ENCODE assay signal across 1 cellular context in the genomic region with DNA sequence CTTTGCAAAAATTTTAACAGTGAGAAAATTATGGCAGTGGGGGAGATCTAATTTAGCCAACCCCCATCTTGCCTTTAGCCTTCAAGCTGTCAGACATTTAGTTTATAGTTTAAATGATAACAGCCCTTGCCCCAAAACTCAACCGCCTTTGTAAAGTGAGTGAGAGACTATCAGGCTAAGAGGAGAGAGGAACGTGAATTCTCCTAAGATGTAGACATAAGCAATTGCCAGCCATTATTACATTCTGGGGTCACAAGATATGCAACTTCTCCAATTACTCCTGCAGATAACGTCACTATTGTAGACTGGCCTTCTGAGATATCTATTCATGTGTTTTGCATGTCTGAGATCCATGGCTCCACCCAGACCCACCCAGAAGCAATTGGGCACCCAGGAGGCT.
A peak's percentile ranks its signal among the peaks of the same experiment; 100 is the strongest.
TF ChIP-seq lines count a peak whose summit lies in the region.

No MANE protein-coding gene starts in this region.

TF ChIP-seq in K562, 482 proteins besides CTCF, POLR2A, EP300 and RAD21 (continued from another document and continues in another):
- TF ChIP-seq, protein P1, sequence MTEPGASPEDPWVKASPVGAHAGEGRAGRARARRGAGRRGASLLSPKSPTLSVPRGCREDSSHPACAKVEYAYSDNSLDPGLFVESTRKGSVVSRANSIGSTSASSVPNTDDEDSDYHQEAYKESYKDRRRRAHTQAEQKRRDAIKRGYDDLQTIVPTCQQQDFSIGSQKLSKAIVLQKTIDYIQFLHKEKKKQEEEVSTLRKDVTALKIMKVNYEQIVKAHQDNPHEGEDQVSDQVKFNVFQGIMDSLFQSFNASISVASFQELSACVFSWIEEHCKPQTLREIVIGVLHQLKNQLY (CRISPR knock-in tag; conservative IDR thresholded peaks at IDR 0.05) = no peak
- TF ChIP-seq, protein P2, sequence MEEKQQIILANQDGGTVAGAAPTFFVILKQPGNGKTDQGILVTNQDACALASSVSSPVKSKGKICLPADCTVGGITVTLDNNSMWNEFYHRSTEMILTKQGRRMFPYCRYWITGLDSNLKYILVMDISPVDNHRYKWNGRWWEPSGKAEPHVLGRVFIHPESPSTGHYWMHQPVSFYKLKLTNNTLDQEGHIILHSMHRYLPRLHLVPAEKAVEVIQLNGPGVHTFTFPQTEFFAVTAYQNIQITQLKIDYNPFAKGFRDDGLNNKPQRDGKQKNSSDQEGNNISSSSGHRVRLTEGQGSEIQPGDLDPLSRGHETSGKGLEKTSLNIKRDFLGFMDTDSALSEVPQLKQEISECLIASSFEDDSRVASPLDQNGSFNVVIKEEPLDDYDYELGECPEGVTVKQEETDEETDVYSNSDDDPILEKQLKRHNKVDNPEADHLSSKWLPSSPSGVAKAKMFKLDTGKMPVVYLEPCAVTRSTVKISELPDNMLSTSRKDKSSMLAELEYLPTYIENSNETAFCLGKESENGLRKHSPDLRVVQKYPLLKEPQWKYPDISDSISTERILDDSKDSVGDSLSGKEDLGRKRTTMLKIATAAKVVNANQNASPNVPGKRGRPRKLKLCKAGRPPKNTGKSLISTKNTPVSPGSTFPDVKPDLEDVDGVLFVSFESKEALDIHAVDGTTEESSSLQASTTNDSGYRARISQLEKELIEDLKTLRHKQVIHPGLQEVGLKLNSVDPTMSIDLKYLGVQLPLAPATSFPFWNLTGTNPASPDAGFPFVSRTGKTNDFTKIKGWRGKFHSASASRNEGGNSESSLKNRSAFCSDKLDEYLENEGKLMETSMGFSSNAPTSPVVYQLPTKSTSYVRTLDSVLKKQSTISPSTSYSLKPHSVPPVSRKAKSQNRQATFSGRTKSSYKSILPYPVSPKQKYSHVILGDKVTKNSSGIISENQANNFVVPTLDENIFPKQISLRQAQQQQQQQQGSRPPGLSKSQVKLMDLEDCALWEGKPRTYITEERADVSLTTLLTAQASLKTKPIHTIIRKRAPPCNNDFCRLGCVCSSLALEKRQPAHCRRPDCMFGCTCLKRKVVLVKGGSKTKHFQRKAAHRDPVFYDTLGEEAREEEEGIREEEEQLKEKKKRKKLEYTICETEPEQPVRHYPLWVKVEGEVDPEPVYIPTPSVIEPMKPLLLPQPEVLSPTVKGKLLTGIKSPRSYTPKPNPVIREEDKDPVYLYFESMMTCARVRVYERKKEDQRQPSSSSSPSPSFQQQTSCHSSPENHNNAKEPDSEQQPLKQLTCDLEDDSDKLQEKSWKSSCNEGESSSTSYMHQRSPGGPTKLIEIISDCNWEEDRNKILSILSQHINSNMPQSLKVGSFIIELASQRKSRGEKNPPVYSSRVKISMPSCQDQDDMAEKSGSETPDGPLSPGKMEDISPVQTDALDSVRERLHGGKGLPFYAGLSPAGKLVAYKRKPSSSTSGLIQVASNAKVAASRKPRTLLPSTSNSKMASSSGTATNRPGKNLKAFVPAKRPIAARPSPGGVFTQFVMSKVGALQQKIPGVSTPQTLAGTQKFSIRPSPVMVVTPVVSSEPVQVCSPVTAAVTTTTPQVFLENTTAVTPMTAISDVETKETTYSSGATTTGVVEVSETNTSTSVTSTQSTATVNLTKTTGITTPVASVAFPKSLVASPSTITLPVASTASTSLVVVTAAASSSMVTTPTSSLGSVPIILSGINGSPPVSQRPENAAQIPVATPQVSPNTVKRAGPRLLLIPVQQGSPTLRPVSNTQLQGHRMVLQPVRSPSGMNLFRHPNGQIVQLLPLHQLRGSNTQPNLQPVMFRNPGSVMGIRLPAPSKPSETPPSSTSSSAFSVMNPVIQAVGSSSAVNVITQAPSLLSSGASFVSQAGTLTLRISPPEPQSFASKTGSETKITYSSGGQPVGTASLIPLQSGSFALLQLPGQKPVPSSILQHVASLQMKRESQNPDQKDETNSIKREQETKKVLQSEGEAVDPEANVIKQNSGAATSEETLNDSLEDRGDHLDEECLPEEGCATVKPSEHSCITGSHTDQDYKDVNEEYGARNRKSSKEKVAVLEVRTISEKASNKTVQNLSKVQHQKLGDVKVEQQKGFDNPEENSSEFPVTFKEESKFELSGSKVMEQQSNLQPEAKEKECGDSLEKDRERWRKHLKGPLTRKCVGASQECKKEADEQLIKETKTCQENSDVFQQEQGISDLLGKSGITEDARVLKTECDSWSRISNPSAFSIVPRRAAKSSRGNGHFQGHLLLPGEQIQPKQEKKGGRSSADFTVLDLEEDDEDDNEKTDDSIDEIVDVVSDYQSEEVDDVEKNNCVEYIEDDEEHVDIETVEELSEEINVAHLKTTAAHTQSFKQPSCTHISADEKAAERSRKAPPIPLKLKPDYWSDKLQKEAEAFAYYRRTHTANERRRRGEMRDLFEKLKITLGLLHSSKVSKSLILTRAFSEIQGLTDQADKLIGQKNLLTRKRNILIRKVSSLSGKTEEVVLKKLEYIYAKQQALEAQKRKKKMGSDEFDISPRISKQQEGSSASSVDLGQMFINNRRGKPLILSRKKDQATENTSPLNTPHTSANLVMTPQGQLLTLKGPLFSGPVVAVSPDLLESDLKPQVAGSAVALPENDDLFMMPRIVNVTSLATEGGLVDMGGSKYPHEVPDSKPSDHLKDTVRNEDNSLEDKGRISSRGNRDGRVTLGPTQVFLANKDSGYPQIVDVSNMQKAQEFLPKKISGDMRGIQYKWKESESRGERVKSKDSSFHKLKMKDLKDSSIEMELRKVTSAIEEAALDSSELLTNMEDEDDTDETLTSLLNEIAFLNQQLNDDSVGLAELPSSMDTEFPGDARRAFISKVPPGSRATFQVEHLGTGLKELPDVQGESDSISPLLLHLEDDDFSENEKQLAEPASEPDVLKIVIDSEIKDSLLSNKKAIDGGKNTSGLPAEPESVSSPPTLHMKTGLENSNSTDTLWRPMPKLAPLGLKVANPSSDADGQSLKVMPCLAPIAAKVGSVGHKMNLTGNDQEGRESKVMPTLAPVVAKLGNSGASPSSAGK (IDR thresholded peaks at IDR 0.05) = no peak
- TF ChIP-seq CEBPG (CRISPR knock-in tag; IDR thresholded peaks at IDR 0.05) (no peak), CEBPG (tag; conservative IDR thresholded peaks at IDR 0.05 in 1 of 2, IDR thresholded peaks at IDR 0.05 in 1 of 2) (0 out of 4 replicates have a peak, but pooled peaks of 1 of the 2 experiments have one; percentile 13), HMG20B (CRISPR knock-in tag; IDR thresholded peaks at IDR 0.05) (no peak), STAT5A (IDR thresholded peaks at IDR 0.05; ENCODE audit: borderline replicate concordance, low read length) (peak; percentile 75), POLR2H (tag; IDR thresholded peaks at IDR 0.05; ENCODE audit: low read depth) (peak; percentile 21; the same call in 1 of the 2 replicates), SMAD4 (CRISPR knock-in tag; conservative IDR thresholded peaks at IDR 0.05) (peak; percentile 99), PML (IDR thresholded peaks at IDR 0.05; ENCODE audit: low read length) (peak; percentile 84), LEF1 (IDR thresholded peaks at IDR 0.05) (no peak; the same call in 1 of the 2 replicates), SAFB2 (IDR thresholded peaks at IDR 0.05; ENCODE audit: borderline replicate concordance, low read depth, low read length, severe bottlenecking) (no peak), ELF4 (CRISPR knock-in tag; IDR thresholded peaks at IDR 0.05) (0 out of 2 replicates have a peak, but pooled peaks have one; percentile 46), RBM22 (IDR thresholded peaks at IDR 0.05; ENCODE audit: low read depth, low read length, poor library complexity, severe bottlenecking) (no peak), MYC (IDR thresholded peaks at IDR 0.05; ENCODE audit: low read depth, low read length) (0 out of 2 replicates have a peak, but pooled peaks have one; percentile 19), MYC (CRISPR knock-in tag; IDR thresholded peaks at IDR 0.05; ENCODE audit: borderline replicate concordance, low read depth) (no peak), TAF1 (IDR thresholded peaks at IDR 0.05; ENCODE audit: control insufficient read depth, extremely low read depth, insufficient read depth, low read length, severe bottlenecking) (peak; percentile 23), PHF20 (IDR thresholded peaks at IDR 0.05; ENCODE audit: partially characterized antibody) (no peak)
- TF ChIP-seq, protein P3, sequence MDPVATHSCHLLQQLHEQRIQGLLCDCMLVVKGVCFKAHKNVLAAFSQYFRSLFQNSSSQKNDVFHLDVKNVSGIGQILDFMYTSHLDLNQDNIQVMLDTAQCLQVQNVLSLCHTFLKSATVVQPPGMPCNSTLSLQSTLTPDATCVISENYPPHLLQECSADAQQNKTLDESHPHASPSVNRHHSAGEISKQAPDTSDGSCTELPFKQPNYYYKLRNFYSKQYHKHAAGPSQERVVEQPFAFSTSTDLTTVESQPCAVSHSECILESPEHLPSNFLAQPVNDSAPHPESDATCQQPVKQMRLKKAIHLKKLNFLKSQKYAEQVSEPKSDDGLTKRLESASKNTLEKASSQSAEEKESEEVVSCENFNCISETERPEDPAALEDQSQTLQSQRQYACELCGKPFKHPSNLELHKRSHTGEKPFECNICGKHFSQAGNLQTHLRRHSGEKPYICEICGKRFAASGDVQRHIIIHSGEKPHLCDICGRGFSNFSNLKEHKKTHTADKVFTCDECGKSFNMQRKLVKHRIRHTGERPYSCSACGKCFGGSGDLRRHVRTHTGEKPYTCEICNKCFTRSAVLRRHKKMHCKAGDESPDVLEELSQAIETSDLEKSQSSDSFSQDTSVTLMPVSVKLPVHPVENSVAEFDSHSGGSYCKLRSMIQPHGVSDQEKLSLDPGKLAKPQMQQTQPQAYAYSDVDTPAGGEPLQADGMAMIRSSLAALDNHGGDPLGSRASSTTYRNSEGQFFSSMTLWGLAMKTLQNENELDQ (CRISPR knock-in tag; IDR thresholded peaks at IDR 0.05; ENCODE audit: borderline replicate concordance) = no peak
- TF ChIP-seq, protein P4, sequence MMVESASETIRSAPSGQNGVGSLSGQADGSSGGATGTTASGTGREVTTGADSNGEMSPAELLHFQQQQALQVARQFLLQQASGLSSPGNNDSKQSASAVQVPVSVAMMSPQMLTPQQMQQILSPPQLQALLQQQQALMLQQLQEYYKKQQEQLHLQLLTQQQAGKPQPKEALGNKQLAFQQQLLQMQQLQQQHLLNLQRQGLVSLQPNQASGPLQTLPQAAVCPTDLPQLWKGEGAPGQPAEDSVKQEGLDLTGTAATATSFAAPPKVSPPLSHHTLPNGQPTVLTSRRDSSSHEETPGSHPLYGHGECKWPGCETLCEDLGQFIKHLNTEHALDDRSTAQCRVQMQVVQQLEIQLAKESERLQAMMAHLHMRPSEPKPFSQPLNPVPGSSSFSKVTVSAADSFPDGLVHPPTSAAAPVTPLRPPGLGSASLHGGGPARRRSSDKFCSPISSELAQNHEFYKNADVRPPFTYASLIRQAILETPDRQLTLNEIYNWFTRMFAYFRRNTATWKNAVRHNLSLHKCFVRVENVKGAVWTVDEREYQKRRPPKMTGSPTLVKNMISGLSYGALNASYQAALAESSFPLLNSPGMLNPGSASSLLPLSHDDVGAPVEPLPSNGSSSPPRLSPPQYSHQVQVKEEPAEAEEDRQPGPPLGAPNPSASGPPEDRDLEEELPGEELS (CRISPR knock-in tag; IDR thresholded peaks at IDR 0.05; ENCODE audit: borderline replicate concordance) = no peak
- TF ChIP-seq, protein P5, sequence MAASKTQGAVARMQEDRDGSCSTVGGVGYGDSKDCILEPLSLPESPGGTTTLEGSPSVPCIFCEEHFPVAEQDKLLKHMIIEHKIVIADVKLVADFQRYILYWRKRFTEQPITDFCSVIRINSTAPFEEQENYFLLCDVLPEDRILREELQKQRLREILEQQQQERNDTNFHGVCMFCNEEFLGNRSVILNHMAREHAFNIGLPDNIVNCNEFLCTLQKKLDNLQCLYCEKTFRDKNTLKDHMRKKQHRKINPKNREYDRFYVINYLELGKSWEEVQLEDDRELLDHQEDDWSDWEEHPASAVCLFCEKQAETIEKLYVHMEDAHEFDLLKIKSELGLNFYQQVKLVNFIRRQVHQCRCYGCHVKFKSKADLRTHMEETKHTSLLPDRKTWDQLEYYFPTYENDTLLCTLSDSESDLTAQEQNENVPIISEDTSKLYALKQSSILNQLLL (CRISPR knock-in tag; IDR thresholded peaks at IDR 0.05; ENCODE audit: borderline replicate concordance) = no peak
- TF ChIP-seq, protein P6, sequence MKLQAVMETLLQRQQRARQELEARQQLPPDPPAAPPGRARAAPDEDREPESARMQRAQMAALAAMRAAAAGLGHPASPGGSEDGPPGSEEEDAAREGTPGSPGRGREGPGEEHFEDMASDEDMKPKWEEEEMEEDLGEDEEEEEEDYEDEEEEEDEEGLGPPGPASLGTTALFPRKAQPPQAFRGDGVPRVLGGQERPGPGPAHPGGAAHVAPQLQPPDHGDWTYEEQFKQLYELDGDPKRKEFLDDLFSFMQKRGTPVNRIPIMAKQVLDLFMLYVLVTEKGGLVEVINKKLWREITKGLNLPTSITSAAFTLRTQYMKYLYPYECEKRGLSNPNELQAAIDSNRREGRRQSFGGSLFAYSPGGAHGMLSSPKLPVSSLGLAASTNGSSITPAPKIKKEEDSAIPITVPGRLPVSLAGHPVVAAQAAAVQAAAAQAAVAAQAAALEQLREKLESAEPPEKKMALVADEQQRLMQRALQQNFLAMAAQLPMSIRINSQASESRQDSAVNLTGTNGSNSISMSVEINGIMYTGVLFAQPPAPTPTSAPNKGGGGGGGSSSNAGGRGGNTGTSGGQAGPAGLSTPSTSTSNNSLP (IDR thresholded peaks at IDR 0.05; ENCODE audit: borderline replicate concordance, low read depth, low read length) = peak; percentile 52; the same call in 1 of the 2 replicates
- TF ChIP-seq, protein P7, sequence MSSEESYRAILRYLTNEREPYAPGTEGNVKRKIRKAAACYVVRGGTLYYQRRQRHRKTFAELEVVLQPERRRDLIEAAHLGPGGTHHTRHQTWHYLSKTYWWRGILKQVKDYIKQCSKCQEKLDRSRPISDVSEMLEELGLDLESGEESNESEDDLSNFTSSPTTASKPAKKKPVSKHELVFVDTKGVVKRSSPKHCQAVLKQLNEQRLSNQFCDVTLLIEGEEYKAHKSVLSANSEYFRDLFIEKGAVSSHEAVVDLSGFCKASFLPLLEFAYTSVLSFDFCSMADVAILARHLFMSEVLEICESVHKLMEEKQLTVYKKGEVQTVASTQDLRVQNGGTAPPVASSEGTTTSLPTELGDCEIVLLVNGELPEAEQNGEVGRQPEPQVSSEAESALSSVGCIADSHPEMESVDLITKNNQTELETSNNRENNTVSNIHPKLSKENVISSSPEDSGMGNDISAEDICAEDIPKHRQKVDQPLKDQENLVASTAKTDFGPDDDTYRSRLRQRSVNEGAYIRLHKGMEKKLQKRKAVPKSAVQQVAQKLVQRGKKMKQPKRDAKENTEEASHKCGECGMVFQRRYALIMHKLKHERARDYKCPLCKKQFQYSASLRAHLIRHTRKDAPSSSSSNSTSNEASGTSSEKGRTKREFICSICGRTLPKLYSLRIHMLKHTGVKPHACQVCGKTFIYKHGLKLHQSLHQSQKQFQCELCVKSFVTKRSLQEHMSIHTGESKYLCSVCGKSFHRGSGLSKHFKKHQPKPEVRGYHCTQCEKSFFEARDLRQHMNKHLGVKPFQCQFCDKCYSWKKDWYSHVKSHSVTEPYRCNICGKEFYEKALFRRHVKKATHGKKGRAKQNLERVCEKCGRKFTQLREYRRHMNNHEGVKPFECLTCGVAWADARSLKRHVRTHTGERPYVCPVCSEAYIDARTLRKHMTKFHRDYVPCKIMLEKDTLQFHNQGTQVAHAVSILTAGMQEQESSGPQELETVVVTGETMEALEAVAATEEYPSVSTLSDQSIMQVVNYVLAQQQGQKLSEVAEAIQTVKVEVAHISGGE (CRISPR knock-in tag; IDR thresholded peaks at IDR 0.05) = peak in 1 of 3 experiments; percentile 48; a peak in 1 of 6 replicates
